4 cellular contexts compared by ENCODE assay signal in the genomic region with DNA sequence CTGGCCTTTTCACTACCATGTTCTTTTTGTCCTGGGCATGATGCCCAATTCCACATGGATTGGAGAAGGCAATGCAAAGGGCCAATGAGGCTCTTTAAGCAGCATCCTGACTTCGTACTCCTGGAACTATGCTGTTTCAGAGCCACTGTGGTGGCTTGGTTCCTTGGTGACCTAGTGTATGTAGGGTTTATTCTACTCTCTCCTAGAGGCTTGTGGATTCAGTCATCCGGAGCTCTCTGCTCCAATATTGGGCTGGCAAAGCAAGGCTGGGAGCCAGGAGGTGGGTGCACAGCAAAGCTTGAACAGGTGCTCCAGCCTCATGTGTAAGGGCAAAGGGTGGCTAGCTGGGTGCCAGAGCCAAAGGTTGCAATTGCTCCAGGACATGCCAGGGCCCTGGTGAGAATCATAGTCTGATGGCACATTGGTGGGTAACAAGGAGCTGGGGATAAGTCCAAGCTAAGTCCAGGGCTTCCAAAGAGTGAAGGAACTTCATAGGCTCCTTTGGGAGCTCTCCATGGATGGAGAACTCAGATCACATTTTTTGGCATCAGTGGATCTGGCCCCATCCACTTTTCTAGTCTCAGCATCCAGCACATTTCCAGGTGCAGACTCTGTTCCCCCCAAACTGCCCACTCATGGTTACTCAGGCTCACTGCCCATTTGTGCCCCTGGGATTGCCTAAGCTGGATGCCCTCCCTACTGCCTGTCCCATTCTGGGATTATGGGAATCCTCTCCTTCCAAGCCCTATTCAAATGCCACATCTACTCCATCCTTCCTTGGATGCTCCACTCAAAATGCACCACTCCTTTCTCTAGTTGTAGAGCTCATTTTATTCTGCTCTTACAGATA.
"Had no signal": no experiment of that assay in that cellular context is flagged by ENCODE, and none has a peak within 500 bp of the region (broad histone marks: within the 10 kb centered on the region; RNA-seq: fewer than 3 reads in every experiment).

No MANE protein-coding gene starts in this region.

- H2AFZ ChIP-seq: GM23338 had no signal

- ATAC-seq: GM23338, K562 had no signal

- DNase-seq: H9, HCEC 1CT had no signal

- H3K4me3 Mint-ChIP-seq: GM23338, H9 had no signal

- H3K4me1 Mint-ChIP-seq: GM23338 had no signal

- H3K9me3 Mint-ChIP-seq: GM23338, H9 had no signal

- H3K4me3 ChIP-seq: GM23338, K562 had no signal

- H3K4me2 ChIP-seq: GM23338 had no signal

- H3K27ac Mint-ChIP-seq: GM23338, H9 had no signal
